29 cellular contexts compared by ENCODE assay signal in the genomic region with DNA sequence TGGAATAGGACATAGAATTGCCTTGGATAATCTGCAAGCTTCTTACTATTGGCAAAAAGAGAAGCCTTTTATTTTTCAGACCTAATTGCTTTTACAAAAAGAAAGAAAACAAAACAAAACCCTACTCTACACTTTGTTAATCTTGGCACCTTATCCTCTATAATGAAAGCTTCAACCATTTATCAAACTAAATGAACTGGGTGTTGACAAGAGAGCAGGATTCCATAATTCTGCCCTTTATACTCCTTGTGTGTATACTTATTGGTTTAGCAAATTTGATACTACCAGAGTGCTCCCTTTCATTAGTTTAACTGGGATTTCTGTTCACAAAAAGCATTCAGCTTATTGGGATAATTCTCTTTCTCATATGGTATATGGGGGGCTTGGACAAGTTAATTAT.
"Had no signal": no experiment of that assay in that cellular context is flagged by ENCODE, and none has a peak within 500 bp of the region (broad histone marks: within the 10 kb centered on the region; RNA-seq: fewer than 3 reads in every experiment).

No MANE protein-coding gene starts in this region.

- H3K4me3 ChIP-seq: esophagus squamous epithelium, heart right ventricle, left lung, mucosa of descending colon, ovary, psoas muscle, sigmoid colon, stomach, thyroid gland, vagina had no signal

- H3K4me3 Mint-ChIP-seq: mesothelial cell of epicardium; natural killer cell treated with Interleukin-12 subunit alpha and Interleukin-12 subunit beta and Interleukin-15 and Interleukin-18, amount 100 ng/mL, for 72 hours; stimulated activated effector memory CD8-positive, alpha-beta T cell treated with anti-CD3 and anti-CD28 coated beads, Interleukin-12 subunit alpha, Interleukin-12 subunit beta, amount 100 ng/mL, for 72 hours had no signal

- DNase-seq: dermis blood vessel endothelial cell; effector memory CD4-positive, alpha-beta T cell; erythroblast; esophagus squamous epithelium; foreskin melanocyte; glutamatergic neuron; heart right ventricle; hippocampal formation; left cardiac atrium; left lung; mesenchymal stem cell; mucosa of descending colon; naive B cell; occipital lobe; ovary; posterior cingulate gyrus; psoas muscle; right cardiac atrium; sigmoid colon; stimulated activated CD4-positive, alpha-beta T cell treated with anti-CD3 and anti-CD28 coated beads, Interleukin-2, amount 100 ng/mL, for 24 hours; stimulated activated CD4-positive, alpha-beta T cell treated with anti-CD3 and anti-CD28 coated beads, Interleukin-4, amount 100 ng/mL, for 24 hours; stimulated activated naive CD4-positive, alpha-beta T cell treated with Interleukin-2 at 50 U/mL for 16 hours; stomach; thyroid gland; trophoblast cell had no signal

- H3K36me3 Mint-ChIP-seq: mesothelial cell of epicardium; naive B cell; natural killer cell treated with Interleukin-12 subunit alpha and Interleukin-12 subunit beta and Interleukin-15 and Interleukin-18, amount 100 ng/mL, for 72 hours had no signal

- H3K27ac ChIP-seq: esophagus squamous epithelium, heart right ventricle, left lung, ovary, psoas muscle, sigmoid colon, stomach, thyroid gland, vagina had no signal

- H3K36me3 ChIP-seq: esophagus squamous epithelium, heart right ventricle, left lung, ovary, sigmoid colon, stomach, thyroid gland, vagina had no signal

- ATAC-seq: heart right ventricle; left cardiac atrium; left lung; mucosa of descending colon; natural killer cell treated with Interleukin-12 subunit alpha and Interleukin-12 subunit beta and Interleukin-15 and Interleukin-18, amount 100 ng/mL, for 72 hours; psoas muscle; right cardiac atrium; stimulated activated effector memory CD8-positive, alpha-beta T cell treated with anti-CD3 and anti-CD28 coated beads, Interleukin-12 subunit alpha, Interleukin-12 subunit beta, amount 100 ng/mL, for 72 hours had no signal

- H3K9me3 ChIP-seq: esophagus squamous epithelium, heart right ventricle, left lung, mucosa of descending colon, ovary, psoas muscle, sigmoid colon, stomach, thyroid gland, vagina had no signal

- H3K9me3 Mint-ChIP-seq: mesothelial cell of epicardium; naive B cell; natural killer cell treated with Interleukin-12 subunit alpha and Interleukin-12 subunit beta and Interleukin-15 and Interleukin-18, amount 100 ng/mL, for 72 hours; stimulated activated effector memory CD8-positive, alpha-beta T cell treated with anti-CD3 and anti-CD28 coated beads, Interleukin-12 subunit alpha, Interleukin-12 subunit beta, amount 100 ng/mL, for 72 hours had no signal

- H3K27ac Mint-ChIP-seq: mesothelial cell of epicardium; natural killer cell treated with Interleukin-12 subunit alpha and Interleukin-12 subunit beta and Interleukin-15 and Interleukin-18, amount 100 ng/mL, for 72 hours; stimulated activated effector memory CD8-positive, alpha-beta T cell treated with anti-CD3 and anti-CD28 coated beads, Interleukin-12 subunit alpha, Interleukin-12 subunit beta, amount 100 ng/mL, for 72 hours had no signal

- H3K27me3 ChIP-seq: esophagus squamous epithelium, ovary, sigmoid colon, thyroid gland, vagina had no signal
